Comparison of ENCODE assay signal across 8 cellular contexts in genomic region chr17:55750750-55751641, GRCh38. TPM values are rescaled to one million over a fixed set of nuclear protein-coding genes. Genes with fewer than 3 reads are reported as not detected.
DNase-seq lines count a peak whose midpoint lies in the region; ATAC-seq and TF ChIP-seq lines count a peak whose summit lies in the region.

PCTP (plus strand) TSS chr17:55751051; CDS start chr17:55751104, 53 bp downstream.

- no peaks in the 10 kb centered on the region for H3K9me3 ChIP-seq in hepatocyte (ENCODE audit: low read depth)

- H3K27me3 ChIP-seq in hepatocyte, result no peaks in the 10 kb centered on the region

- peak; percentile 32 for TF ChIP-seq POLR2A in GM10847 (IDR thresholded peaks at IDR 0.05; ENCODE audit: extremely low read depth, insufficient read length)

- peak within 1 kb of the TSS; percentile 86 for H3K4me3 ChIP-seq in hepatocyte

- peaks cover 45% of the 10 kb centered on the region for H3K79me2 ChIP-seq in hepatocyte

- WGBS in hepatocyte (ENCODE audit: low lambda C conversion rate, missing lambda C conversion rate), result under 1% methylated on average over 52 of the region's 53 CpGs

- H3K4me2 ChIP-seq in hepatocyte, result peak within 1 kb of the TSS; percentile 88

- no peaks in the 10 kb centered on the region for H4K20me1 ChIP-seq in hepatocyte (ENCODE audit: insufficient read depth, poor library complexity, severe bottlenecking)

- peak; percentile 42 for TF ChIP-seq CTCF in hepatocyte (IDR thresholded peaks at IDR 0.05; ENCODE audit: poor library complexity)

- H3K36me3 ChIP-seq in hepatocyte (replicated peaks; ENCODE audit: insufficient read depth, low read depth), result no peaks in the 10 kb centered on the region

- peak within 1 kb of the TSS; percentile 88 for H2AFZ ChIP-seq in hepatocyte

- H3K9me2 ChIP-seq in hepatocyte (replicated peaks; ENCODE audit: insufficient read depth), result no peaks in the 10 kb centered on the region

- peaks cover 7% of the 10 kb centered on the region for H3K4me1 ChIP-seq in hepatocyte (ENCODE audit: insufficient read depth)

- peak; percentile 98 for ATAC-seq in HG02571 (IDR thresholded peaks at IDR 0.05; ENCODE audit: unreplicated experiment)

- peak; percentile 88 for DNase-seq in NAMALWA (ENCODE audit: low spot score)
- DNase-seq in T-helper 9 cell, result peak; percentile 54
- DNase-seq in astrocyte of the hippocampus (ENCODE audit: low read depth, low spot score), result peak; percentile 97
- DNase-seq in hepatocyte (ENCODE audit: low spot score), result peak; percentile 96
- peak; percentile 93 for DNase-seq in retina
- no peak for DNase-seq in NCI-H1436 treated with DMSO at 0.1 percent for 48 hours (lab: John Stamatoyannopoulos, UW)

- H3K27ac ChIP-seq in hepatocyte, result peak within 1 kb of the TSS; percentile 93

RNA-seq across cellular contexts. Expression of gene PCTP, which starts in this region (rescaled TPM):
- total RNA-seq in hepatocyte, result 35.4 and 36.4 TPM in 2 replicates
- 22.7 and 24.3 TPM in 2 replicates for polyA plus RNA-seq in hepatocyte
